17 cellular contexts compared by ENCODE assay signal in the genomic region with DNA sequence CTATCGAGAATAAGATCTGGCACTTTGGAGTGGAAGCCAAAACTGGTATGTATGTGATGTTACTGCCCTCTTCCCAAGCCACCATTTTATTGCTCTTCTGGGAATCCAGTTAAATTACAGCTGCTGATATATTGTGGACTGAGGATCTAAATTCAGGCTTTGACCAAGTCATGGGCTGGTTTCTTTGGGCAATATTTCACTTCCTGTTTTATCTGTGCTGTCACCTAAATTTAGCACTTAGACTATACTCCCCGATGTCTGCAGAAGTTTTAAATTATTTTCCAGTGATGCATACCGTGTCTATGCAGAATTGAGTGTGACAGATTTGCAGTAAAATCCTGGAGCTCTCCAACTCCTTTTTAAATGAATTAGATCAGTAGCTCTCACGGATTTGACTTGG.
"Had no signal": no experiment of that assay in that cellular context is flagged by ENCODE, and none has a peak within 500 bp of the region (broad histone marks: within the 10 kb centered on the region; RNA-seq: fewer than 3 reads in every experiment).

No MANE protein-coding gene starts in this region.

- H3K4me1 Mint-ChIP-seq: natural killer cell had no signal

- DNase-seq: activated CD4-positive, alpha-beta T cell treated with anti-CD3 and anti-CD28 coated beads, Interleukin-2, amount 50 U/mL, for 4 hours; activated CD4-positive, CD25-positive, alpha-beta regulatory T cell treated with anti-CD3 and anti-CD28 coated beads, Interleukin-2, amount 50 U/mL, for 72 hours; activated effector memory CD4-positive, alpha-beta T cell treated with anti-CD3 and anti-CD28 coated beads, Interleukin-2, amount 50 U/mL, for 16 hours; activated T-cell treated with anti-CD3 and anti-CD28 coated beads, Interleukin-2, amount 50 U/mL, for 1 hour; amygdala; cerebellar nuclear complex; effector memory CD8-positive, alpha-beta T cell; left cardiac atrium; natural killer cell; stimulated activated CD4-positive, alpha-beta T cell treated with anti-CD3 and anti-CD28 coated beads, Interleukin-12 subunit alpha, Interleukin-12 subunit beta, amount 100 ng/mL, for 4 hours; stimulated activated naive CD4-positive, alpha-beta T cell treated with Interleukin-2 at 50 U/mL for 16 hours had no signal

- H3K27ac ChIP-seq: prostate gland had no signal

- H3K9me3 ChIP-seq: prostate gland had no signal

- H3K36me3 Mint-ChIP-seq: activated naive CD4-positive, alpha-beta T cell treated with anti-CD3 and anti-CD28 coated beads, Interleukin-2, amount 50 U/mL, for 72 hours; brain; natural killer cell had no signal

- H3K4me3 Mint-ChIP-seq: brain; dendritic cell treated with granulocyte-macrophage colony-stimulating factor and Interleukin-4, amounts not matched to agents 40 ng/mL and 50 ng/mL, for 4 days; effector memory CD8-positive, alpha-beta T cell; natural killer cell had no signal

- H3K27ac Mint-ChIP-seq: dendritic cell treated with granulocyte-macrophage colony-stimulating factor and Interleukin-4, amounts not matched to agents 40 ng/mL and 50 ng/mL, for 4 days; effector memory CD8-positive, alpha-beta T cell; natural killer cell had no signal

- ATAC-seq: activated naive CD4-positive, alpha-beta T cell treated with anti-CD3 and anti-CD28 coated beads, Interleukin-2, amount 50 U/mL, for 72 hours; effector memory CD8-positive, alpha-beta T cell; left cardiac atrium; natural killer cell; sciatic nerve had no signal

- H3K4me1 ChIP-seq: prostate gland had no signal

- H3K9me3 Mint-ChIP-seq: activated naive CD4-positive, alpha-beta T cell treated with anti-CD3 and anti-CD28 coated beads, Interleukin-2, amount 50 U/mL, for 72 hours; brain; dendritic cell treated with granulocyte-macrophage colony-stimulating factor and Interleukin-4, amounts not matched to agents 40 ng/mL and 50 ng/mL, for 4 days; effector memory CD8-positive, alpha-beta T cell had no signal

- H3K36me3 ChIP-seq: prostate gland had no signal

- H3K27me3 Mint-ChIP-seq: dendritic cell treated with granulocyte-macrophage colony-stimulating factor and Interleukin-4, amounts not matched to agents 40 ng/mL and 50 ng/mL, for 4 days; effector memory CD8-positive, alpha-beta T cell had no signal

- H3K4me3 ChIP-seq: lung, prostate gland had no signal
